In the genomic region with DNA sequence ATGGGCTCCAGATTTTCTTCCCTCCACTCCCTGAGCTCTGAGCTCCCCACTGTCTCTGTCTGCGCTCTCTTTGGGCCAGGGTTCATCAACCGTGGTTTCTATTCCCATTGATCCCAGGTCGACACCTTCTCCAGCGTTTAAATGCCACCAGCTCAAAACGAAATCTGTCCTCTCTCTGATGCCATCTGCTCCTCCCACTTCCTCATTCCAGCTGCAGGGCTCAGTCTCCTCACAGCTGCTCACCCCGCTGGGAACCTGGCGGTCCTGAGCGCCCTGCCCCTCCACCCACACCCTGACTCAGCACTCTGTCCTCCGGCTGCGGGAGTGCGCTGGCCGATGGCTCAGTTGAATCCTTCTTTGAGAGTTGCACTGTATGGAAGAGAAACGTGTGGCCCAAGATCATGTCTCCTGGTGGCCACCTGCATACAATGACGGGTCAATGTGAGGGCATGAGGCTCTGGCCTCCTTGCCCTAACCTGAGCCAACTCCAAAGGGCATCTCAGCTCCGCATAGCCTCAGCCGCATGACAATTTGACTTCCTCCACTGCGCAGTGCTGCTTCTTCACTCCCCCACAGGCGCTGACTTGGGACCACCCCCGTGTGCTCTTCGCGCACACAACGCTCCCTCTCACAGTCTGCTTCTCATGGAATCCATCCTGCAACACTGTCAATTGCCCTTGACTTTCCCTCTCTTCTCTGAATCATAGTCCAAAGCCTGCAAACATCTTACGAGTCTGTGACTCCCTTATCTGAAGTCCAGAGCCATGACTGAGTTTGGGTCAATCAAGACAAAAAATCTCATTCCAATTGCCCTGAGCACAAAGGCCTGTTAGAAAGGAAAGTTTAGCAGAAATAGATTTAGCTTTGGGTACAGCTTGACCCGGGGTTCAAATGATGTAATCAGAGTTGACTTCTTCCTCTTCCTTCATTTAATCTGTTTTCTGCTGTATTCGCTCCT, we compare ENCODE assay signal across 1 cellular context.
A peak's percentile ranks its signal among the peaks of the same experiment; 100 is the strongest.
TF ChIP-seq lines count a peak whose summit lies in the region.

No MANE protein-coding gene starts in this region.

TF ChIP-seq in K562, 482 proteins besides CTCF, POLR2A, EP300 and RAD21 (continued from another document and continues in another):
- TF ChIP-seq CCAR2 (IDR thresholded peaks at IDR 0.05; ENCODE audit: low read depth, low read length) (no peak), SRSF3 (IDR thresholded peaks at IDR 0.05; ENCODE audit: insufficient read depth, low read length) (no peak), ZNF586 (CRISPR knock-in tag; conservative IDR thresholded peaks at IDR 0.05) (no peak), ZNF561 (CRISPR knock-in tag; conservative IDR thresholded peaks at IDR 0.05) (no peak), ZNF766 (CRISPR knock-in tag; conservative IDR thresholded peaks at IDR 0.05) (peak; percentile 47; the same call in 1 of the 2 replicates), POLR3A (IDR thresholded peaks at IDR 0.05; ENCODE audit: borderline replicate concordance, extremely low read depth, insufficient read depth, insufficient read length) (no peak), MED1 (CRISPR knock-in tag; IDR thresholded peaks at IDR 0.05; ENCODE audit: borderline replicate concordance) (no peak), ESRRA (IDR thresholded peaks at IDR 0.05; ENCODE audit: borderline replicate concordance, low read depth) (no peak), ERF (CRISPR knock-in tag; IDR thresholded peaks at IDR 0.05) (no peak), NR2C1 (IDR thresholded peaks at IDR 0.05) (no peak), NR2C1 (tag; IDR thresholded peaks at IDR 0.05) (no peak), ZNF444 (CRISPR knock-in tag; IDR thresholded peaks at IDR 0.05) (no peak), NR1H2 (CRISPR knock-in tag; IDR thresholded peaks at IDR 0.05) (no peak), ZNF311 (CRISPR knock-in tag; IDR thresholded peaks at IDR 0.05) (no peak), ZNF778 (CRISPR knock-in tag; IDR thresholded peaks at IDR 0.05) (no peak), TCFL5 (CRISPR knock-in tag; conservative IDR thresholded peaks at IDR 0.05) (no peak), BRD9 (IDR thresholded peaks at IDR 0.05; ENCODE audit: low read depth, partially characterized antibody) (peak; percentile 20), HIVEP1 (CRISPR knock-in tag; IDR thresholded peaks at IDR 0.05) (0 out of 2 replicates have a peak, but pooled peaks have one; percentile 16), NR3C1 (CRISPR knock-in tag; IDR thresholded peaks at IDR 0.05) (no peak), RB1 (IDR thresholded peaks at IDR 0.05; ENCODE audit: low read depth) (no peak), KLF1 (tag; IDR thresholded peaks at IDR 0.05) (0 out of 2 replicates have a peak, but pooled peaks have one; percentile 43), ZNF3 (CRISPR knock-in tag; IDR thresholded peaks at IDR 0.05) (no peak), HDAC2 (IDR thresholded peaks at IDR 0.05) (peak; percentile 82; the same call in 1 of the 2 replicates), JUND (IDR thresholded peaks at IDR 0.05; ENCODE audit: borderline replicate concordance, low read depth, low read length) (peak; percentile 75), JUND (tag; IDR thresholded peaks at IDR 0.05; ENCODE audit: borderline replicate concordance, low read depth, low read length) (peak; percentile 37; the same call in 2 of the 3 replicates), NBN (IDR thresholded peaks at IDR 0.05; ENCODE audit: low read depth) (peak; percentile 89), BHLHE40 (IDR thresholded peaks at IDR 0.05; ENCODE audit: low read length) (peak; percentile 56), NUFIP1 (IDR thresholded peaks at IDR 0.05; ENCODE audit: partially characterized antibody) (peak; percentile 60), SMARCA5 (IDR thresholded peaks at IDR 0.05) (0 out of 2 replicates have a peak, but pooled peaks have one; percentile 34), KLF10 (CRISPR knock-in tag; IDR thresholded peaks at IDR 0.05) (no peak), COPS2 (conservative IDR thresholded peaks at IDR 0.05) (no peak), ZFX (CRISPR knock-in tag; IDR thresholded peaks at IDR 0.05) (peak; percentile 25; the same call in 1 of the 2 replicates), STAT5B (CRISPR knock-in tag; IDR thresholded peaks at IDR 0.05) (no peak), BCL6 (CRISPR knock-in tag; IDR thresholded peaks at IDR 0.05) (no peak), RBM25 (IDR thresholded peaks at IDR 0.05; ENCODE audit: low read depth, low read length, severe bottlenecking) (no peak), SMARCA4 (IDR thresholded peaks at IDR 0.05) (peak; percentile 73; the same call in 1 of the 2 replicates), TAL1 (IDR thresholded peaks at IDR 0.05) (0 out of 2 replicates have a peak, but pooled peaks have one; percentile 37), NFXL1 (CRISPR knock-in tag; IDR thresholded peaks at IDR 0.05) (no peak), HNRNPUL1 (IDR thresholded peaks at IDR 0.05; ENCODE audit: low read length) (no peak), ZNF124 (CRISPR knock-in tag; IDR thresholded peaks at IDR 0.05) (no peak)
- TF ChIP-seq, protein P1, sequence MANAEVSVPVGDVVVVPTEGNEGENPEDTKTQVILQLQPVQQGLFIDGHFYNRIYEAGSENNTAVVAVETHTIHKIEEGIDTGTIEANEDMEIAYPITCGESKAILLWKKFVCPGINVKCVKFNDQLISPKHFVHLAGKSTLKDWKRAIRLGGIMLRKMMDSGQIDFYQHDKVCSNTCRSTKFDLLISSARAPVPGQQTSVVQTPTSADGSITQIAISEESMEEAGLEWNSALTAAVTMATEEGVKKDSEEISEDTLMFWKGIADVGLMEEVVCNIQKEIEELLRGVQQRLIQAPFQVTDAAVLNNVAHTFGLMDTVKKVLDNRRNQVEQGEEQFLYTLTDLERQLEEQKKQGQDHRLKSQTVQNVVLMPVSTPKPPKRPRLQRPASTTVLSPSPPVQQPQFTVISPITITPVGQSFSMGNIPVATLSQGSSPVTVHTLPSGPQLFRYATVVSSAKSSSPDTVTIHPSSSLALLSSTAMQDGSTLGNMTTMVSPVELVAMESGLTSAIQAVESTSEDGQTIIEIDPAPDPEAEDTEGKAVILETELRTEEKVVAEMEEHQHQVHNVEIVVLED (CRISPR knock-in tag; IDR thresholded peaks at IDR 0.05) = 0 out of 2 replicates have a peak, but pooled peaks have one; percentile 26
- TF ChIP-seq, protein P2, sequence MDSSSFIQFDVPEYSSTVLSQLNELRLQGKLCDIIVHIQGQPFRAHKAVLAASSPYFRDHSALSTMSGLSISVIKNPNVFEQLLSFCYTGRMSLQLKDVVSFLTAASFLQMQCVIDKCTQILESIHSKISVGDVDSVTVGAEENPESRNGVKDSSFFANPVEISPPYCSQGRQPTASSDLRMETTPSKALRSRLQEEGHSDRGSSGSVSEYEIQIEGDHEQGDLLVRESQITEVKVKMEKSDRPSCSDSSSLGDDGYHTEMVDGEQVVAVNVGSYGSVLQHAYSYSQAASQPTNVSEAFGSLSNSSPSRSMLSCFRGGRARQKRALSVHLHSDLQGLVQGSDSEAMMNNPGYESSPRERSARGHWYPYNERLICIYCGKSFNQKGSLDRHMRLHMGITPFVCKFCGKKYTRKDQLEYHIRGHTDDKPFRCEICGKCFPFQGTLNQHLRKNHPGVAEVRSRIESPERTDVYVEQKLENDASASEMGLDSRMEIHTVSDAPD (CRISPR knock-in tag; IDR thresholded peaks at IDR 0.05) = no peak
- TF ChIP-seq, protein P3, sequence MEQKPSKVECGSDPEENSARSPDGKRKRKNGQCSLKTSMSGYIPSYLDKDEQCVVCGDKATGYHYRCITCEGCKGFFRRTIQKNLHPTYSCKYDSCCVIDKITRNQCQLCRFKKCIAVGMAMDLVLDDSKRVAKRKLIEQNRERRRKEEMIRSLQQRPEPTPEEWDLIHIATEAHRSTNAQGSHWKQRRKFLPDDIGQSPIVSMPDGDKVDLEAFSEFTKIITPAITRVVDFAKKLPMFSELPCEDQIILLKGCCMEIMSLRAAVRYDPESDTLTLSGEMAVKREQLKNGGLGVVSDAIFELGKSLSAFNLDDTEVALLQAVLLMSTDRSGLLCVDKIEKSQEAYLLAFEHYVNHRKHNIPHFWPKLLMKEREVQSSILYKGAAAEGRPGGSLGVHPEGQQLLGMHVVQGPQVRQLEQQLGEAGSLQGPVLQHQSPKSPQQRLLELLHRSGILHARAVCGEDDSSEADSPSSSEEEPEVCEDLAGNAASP (IDR thresholded peaks at IDR 0.05) = no peak
- TF ChIP-seq, protein P4, sequence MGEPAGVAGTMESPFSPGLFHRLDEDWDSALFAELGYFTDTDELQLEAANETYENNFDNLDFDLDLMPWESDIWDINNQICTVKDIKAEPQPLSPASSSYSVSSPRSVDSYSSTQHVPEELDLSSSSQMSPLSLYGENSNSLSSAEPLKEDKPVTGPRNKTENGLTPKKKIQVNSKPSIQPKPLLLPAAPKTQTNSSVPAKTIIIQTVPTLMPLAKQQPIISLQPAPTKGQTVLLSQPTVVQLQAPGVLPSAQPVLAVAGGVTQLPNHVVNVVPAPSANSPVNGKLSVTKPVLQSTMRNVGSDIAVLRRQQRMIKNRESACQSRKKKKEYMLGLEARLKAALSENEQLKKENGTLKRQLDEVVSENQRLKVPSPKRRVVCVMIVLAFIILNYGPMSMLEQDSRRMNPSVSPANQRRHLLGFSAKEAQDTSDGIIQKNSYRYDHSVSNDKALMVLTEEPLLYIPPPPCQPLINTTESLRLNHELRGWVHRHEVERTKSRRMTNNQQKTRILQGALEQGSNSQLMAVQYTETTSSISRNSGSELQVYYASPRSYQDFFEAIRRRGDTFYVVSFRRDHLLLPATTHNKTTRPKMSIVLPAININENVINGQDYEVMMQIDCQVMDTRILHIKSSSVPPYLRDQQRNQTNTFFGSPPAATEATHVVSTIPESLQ (CRISPR knock-in tag; IDR thresholded peaks at IDR 0.05) = no peak
- TF ChIP-seq, protein P5, sequence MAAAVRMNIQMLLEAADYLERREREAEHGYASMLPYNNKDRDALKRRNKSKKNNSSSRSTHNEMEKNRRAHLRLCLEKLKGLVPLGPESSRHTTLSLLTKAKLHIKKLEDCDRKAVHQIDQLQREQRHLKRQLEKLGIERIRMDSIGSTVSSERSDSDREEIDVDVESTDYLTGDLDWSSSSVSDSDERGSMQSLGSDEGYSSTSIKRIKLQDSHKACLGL (CRISPR knock-in tag; IDR thresholded peaks at IDR 0.05; ENCODE audit: borderline replicate concordance, poor library complexity, severe bottlenecking) = no peak
- TF ChIP-seq, protein P6, sequence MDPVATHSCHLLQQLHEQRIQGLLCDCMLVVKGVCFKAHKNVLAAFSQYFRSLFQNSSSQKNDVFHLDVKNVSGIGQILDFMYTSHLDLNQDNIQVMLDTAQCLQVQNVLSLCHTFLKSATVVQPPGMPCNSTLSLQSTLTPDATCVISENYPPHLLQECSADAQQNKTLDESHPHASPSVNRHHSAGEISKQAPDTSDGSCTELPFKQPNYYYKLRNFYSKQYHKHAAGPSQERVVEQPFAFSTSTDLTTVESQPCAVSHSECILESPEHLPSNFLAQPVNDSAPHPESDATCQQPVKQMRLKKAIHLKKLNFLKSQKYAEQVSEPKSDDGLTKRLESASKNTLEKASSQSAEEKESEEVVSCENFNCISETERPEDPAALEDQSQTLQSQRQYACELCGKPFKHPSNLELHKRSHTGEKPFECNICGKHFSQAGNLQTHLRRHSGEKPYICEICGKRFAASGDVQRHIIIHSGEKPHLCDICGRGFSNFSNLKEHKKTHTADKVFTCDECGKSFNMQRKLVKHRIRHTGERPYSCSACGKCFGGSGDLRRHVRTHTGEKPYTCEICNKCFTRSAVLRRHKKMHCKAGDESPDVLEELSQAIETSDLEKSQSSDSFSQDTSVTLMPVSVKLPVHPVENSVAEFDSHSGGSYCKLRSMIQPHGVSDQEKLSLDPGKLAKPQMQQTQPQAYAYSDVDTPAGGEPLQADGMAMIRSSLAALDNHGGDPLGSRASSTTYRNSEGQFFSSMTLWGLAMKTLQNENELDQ (CRISPR knock-in tag; IDR thresholded peaks at IDR 0.05; ENCODE audit: borderline replicate concordance) = no peak
- TF ChIP-seq, protein P7, sequence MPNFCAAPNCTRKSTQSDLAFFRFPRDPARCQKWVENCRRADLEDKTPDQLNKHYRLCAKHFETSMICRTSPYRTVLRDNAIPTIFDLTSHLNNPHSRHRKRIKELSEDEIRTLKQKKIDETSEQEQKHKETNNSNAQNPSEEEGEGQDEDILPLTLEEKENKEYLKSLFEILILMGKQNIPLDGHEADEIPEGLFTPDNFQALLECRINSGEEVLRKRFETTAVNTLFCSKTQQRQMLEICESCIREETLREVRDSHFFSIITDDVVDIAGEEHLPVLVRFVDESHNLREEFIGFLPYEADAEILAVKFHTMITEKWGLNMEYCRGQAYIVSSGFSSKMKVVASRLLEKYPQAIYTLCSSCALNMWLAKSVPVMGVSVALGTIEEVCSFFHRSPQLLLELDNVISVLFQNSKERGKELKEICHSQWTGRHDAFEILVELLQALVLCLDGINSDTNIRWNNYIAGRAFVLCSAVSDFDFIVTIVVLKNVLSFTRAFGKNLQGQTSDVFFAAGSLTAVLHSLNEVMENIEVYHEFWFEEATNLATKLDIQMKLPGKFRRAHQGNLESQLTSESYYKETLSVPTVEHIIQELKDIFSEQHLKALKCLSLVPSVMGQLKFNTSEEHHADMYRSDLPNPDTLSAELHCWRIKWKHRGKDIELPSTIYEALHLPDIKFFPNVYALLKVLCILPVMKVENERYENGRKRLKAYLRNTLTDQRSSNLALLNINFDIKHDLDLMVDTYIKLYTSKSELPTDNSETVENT (CRISPR knock-in tag; IDR thresholded peaks at IDR 0.05) = no peak
- TF ChIP-seq, protein P8, sequence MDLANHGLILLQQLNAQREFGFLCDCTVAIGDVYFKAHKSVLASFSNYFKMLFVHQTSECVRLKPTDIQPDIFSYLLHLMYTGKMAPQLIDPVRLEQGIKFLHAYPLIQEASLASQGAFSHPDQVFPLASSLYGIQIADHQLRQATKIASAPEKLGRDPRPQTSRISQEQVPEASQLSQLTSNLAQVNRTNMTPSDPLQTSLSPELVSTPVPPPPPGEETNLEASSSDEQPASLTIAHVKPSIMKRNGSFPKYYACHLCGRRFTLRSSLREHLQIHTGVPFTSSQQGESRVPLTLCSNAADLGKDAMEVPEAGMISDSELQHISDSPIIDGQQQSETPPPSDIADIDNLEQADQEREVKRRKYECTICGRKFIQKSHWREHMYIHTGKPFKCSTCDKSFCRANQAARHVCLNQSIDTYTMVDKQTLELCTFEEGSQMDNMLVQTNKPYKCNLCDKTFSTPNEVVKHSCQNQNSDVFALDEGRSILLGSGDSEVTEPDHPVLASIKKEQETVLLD (IDR thresholded peaks at IDR 0.05) = no peak; the same call in 1 of the 2 replicates
- TF ChIP-seq, protein P9, sequence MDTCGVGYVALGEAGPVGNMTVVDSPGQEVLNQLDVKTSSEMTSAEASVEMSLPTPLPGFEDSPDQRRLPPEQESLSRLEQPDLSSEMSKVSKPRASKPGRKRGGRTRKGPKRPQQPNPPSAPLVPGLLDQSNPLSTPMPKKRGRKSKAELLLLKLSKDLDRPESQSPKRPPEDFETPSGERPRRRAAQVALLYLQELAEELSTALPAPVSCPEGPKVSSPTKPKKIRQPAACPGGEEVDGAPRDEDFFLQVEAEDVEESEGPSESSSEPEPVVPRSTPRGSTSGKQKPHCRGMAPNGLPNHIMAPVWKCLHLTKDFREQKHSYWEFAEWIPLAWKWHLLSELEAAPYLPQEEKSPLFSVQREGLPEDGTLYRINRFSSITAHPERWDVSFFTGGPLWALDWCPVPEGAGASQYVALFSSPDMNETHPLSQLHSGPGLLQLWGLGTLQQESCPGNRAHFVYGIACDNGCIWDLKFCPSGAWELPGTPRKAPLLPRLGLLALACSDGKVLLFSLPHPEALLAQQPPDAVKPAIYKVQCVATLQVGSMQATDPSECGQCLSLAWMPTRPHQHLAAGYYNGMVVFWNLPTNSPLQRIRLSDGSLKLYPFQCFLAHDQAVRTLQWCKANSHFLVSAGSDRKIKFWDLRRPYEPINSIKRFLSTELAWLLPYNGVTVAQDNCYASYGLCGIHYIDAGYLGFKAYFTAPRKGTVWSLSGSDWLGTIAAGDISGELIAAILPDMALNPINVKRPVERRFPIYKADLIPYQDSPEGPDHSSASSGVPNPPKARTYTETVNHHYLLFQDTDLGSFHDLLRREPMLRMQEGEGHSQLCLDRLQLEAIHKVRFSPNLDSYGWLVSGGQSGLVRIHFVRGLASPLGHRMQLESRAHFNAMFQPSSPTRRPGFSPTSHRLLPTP (IDR thresholded peaks at IDR 0.05; ENCODE audit: borderline replicate concordance, extremely low read depth, insufficient read length) = no peak
